Comparison of ENCODE assay signal across 13 cellular contexts in genomic region chr6:3031857-3032256, GRCh38. TPM values are rescaled to one million over a fixed set of nuclear protein-coding genes. Genes with fewer than 3 reads are reported as not detected.
A peak's percentile ranks its signal among the peaks of the same experiment; 100 is the strongest.
DNase-seq lines count a peak whose midpoint lies in the region; ATAC-seq and TF ChIP-seq lines count a peak whose summit lies in the region.
"Had no signal": no experiment of that assay in that cellular context is flagged by ENCODE, and none has a peak within 500 bp of the region (broad histone marks: within the 10 kb centered on the region; RNA-seq: fewer than 3 reads in every experiment).

No MANE protein-coding gene starts in this region.

- peak; percentile 8 for DNase-seq in NCI-H1105 treated with DMSO at 0.1 percent for 48 hours (lab: John Stamatoyannopoulos, UW)
- no peak for DNase-seq in NCI-H1105 (lab: John Stamatoyannopoulos, UW)
- no peak for DNase-seq in left lobe of liver (ENCODE audit: low spot score)
- no peak for DNase-seq in nephron progenitor cell
- DNase-seq in NCI-H2196 (lab: John Stamatoyannopoulos, UW; ENCODE audit: unreplicated experiment), result no peak
- DNase-seq: NCI-H1092 treated with DMSO at 0.1 percent for 48 hours, Right ventricle myocardium superior, sigmoid colon had no signal

- H3K27ac Mint-ChIP-seq in nephron progenitor cell, result no peak overlapping the region

- H3K9me3 Mint-ChIP-seq in nephron progenitor cell, result peaks cover 28% of the 10 kb centered on the region
- H3K9me3 Mint-ChIP-seq: central memory CD8-positive, alpha-beta T cell had no signal

- no peaks in the 10 kb centered on the region; the same call in 1 of the 2 replicates for H3K36me3 ChIP-seq in OCI-LY1 (ENCODE audit: insufficient read depth, low read length)
- H3K36me3 ChIP-seq: sigmoid colon, thoracic aorta had no signal

- H3K27me3 Mint-ChIP-seq in nephron progenitor cell (ENCODE audit: low read depth, poor library complexity), result no peaks in the 10 kb centered on the region
- H3K27me3 Mint-ChIP-seq: central memory CD8-positive, alpha-beta T cell had no signal

- no peaks in the 10 kb centered on the region; the same call in 1 of the 2 replicates for H3K9me3 ChIP-seq in OCI-LY1 (ENCODE audit: low read length)
- H3K9me3 ChIP-seq: sigmoid colon, thoracic aorta had no signal

- H3K36me3 Mint-ChIP-seq in nephron progenitor cell (ENCODE audit: low read depth), result peaks cover 8% of the 10 kb centered on the region

- H3K4me1 ChIP-seq in OCI-LY1 (ENCODE audit: insufficient read depth, low read length, severe bottlenecking), result peaks cover 24% of the 10 kb centered on the region
- H3K4me1 ChIP-seq: sigmoid colon had no signal

- peaks cover 9% of the 10 kb centered on the region for H3K4me1 Mint-ChIP-seq in nephron progenitor cell

- no peak overlapping the region for H2AFZ ChIP-seq in OCI-LY1 (ENCODE audit: low read length)

- no peaks in the 10 kb centered on the region for H3F3A ChIP-seq in OCI-LY1 (ENCODE audit: insufficient read depth, low read length)

- H3K9me2 ChIP-seq in OCI-LY1 (ENCODE audit: low read depth, low read length), result no peaks in the 10 kb centered on the region

- H3K4me3 ChIP-seq in OCI-LY1 (ENCODE audit: low read depth, low read length, poor library complexity, severe bottlenecking), result no peak overlapping the region
- H3K4me3 ChIP-seq: sigmoid colon, thoracic aorta had no signal

- peak overlapping the region; percentile 13 for H3K27ac ChIP-seq in OCI-LY1 (ENCODE audit: low read depth, low read length, poor library complexity, severe bottlenecking)
- H3K27ac ChIP-seq: sigmoid colon, thoracic aorta had no signal

- H3K4me3 Mint-ChIP-seq in nephron progenitor cell, result no peak overlapping the region
- H3K4me3 Mint-ChIP-seq: central memory CD8-positive, alpha-beta T cell had no signal

- no peaks in the 10 kb centered on the region for H3K79me2 ChIP-seq in OCI-LY1 (ENCODE audit: insufficient read depth, low read length)

- no peak overlapping the region for H3K9ac ChIP-seq in OCI-LY1 (ENCODE audit: low read length)

- ATAC-seq in left lobe of liver (peak; percentile 65), HG02588 (IDR thresholded peaks at IDR 0.05; ENCODE audit: unreplicated experiment) (no peak)

- H3K4me2 ChIP-seq in OCI-LY1 (ENCODE audit: low read length), result peak overlapping the region; percentile 17; the same call in 1 of the 2 replicates

- no peaks in the 10 kb centered on the region; the same call in 1 of the 2 replicates for H3K27me3 ChIP-seq in OCI-LY1 (ENCODE audit: insufficient read depth, low read length)
- H3K27me3 ChIP-seq: sigmoid colon had no signal

- peak; percentile 34 for TF ChIP-seq CTCF in GM12873 (IDR thresholded peaks at IDR 0.05; ENCODE audit: insufficient read depth, low read depth, low read length, missing control alignments)
- peak; percentile 64 for TF ChIP-seq CTCF in OCI-LY1 (IDR thresholded peaks at IDR 0.05; ENCODE audit: low read length)
- no peak for TF ChIP-seq CTCF in nephron progenitor cell (IDR thresholded peaks at IDR 0.05)

- H4K20me1 ChIP-seq in OCI-LY1 (ENCODE audit: insufficient read depth, low read length), result no peaks in the 10 kb centered on the region

RNA-seq across cellular contexts. Expression of gene NQO2, which starts 32.2 kb away (rescaled TPM):
- total RNA-seq in left lobe of liver, result 62.7 TPM

RNA-seq across cellular contexts. Expression of gene RIPK1, which starts 36.4 kb away (rescaled TPM):
- 12.6 TPM for total RNA-seq in left lobe of liver
